Comparison of ENCODE assay signal across 8 cellular contexts in genomic region chr11:64778473-64779298, GRCh38. TPM values are rescaled to one million over a fixed set of nuclear protein-coding genes. Genes with fewer than 3 reads are reported as not detected.
DNase-seq lines count a peak whose midpoint lies in the region; ATAC-seq lines count a peak whose summit lies in the region.

TSS of gene SF1 (minus strand) at chr11:64778542. CDS start at chr11:64778392, 150 bp downstream.

- intact Hi-C loops in activated CD4-positive, alpha-beta T cell treated with anti-CD3 and anti-CD28 coated beads, Interleukin-2, amount 10 ng/mL, durations not matched to agents 24 days and 14 days (cut with micrococcal nuclease): loop anchor here (2.0 to 5.0 kb wide), 8 partner anchors 14 to 1294 kb away; partner anchors contain the start of genes ATG2A, ESRRA, FKBP2 and MEN1
- intact Hi-C loops in left colon (cut with DNase I, micrococcal nuclease): no loop called here

- no peaks in the 10 kb centered on the region for H3K27me3 ChIP-seq in BLaER1

- peaks cover 50% of the 10 kb centered on the region for H3K4me1 Mint-ChIP-seq in activated CD4-positive, alpha-beta T cell treated with anti-CD3 and anti-CD28 coated beads, Interleukin-2, amount 10 ng/mL, durations not matched to agents 24 days and 14 days

- H3K27ac ChIP-seq in BLaER1: peak within 1 kb of the TSS; percentile 100

- H4K20me1 ChIP-seq in BLaER1: peaks cover 40% of the 10 kb centered on the region

- H3K9me3 ChIP-seq in BLaER1: no peaks in the 10 kb centered on the region

- peaks cover 38% of the 10 kb centered on the region for H3K36me3 ChIP-seq in BLaER1

- peaks cover 52% of the 10 kb centered on the region for H3K4me1 ChIP-seq in BLaER1

- peak within 1 kb of the TSS; percentile 96 for H3K4me3 ChIP-seq in BLaER1

- peak within 1 kb of the TSS; percentile 100 for H3K9ac ChIP-seq in BLaER1

- H3K4me3 Mint-ChIP-seq in activated CD4-positive, alpha-beta T cell treated with anti-CD3 and anti-CD28 coated beads, Interleukin-2, amount 10 ng/mL, durations not matched to agents 24 days and 14 days: peak within 1 kb of the TSS; percentile 94

- H3K27ac Mint-ChIP-seq in activated CD4-positive, alpha-beta T cell treated with anti-CD3 and anti-CD28 coated beads, Interleukin-2, amount 10 ng/mL, durations not matched to agents 24 days and 14 days: peak within 1 kb of the TSS; percentile 98

- no peaks in the 10 kb centered on the region for H3K9me3 Mint-ChIP-seq in activated CD4-positive, alpha-beta T cell treated with anti-CD3 and anti-CD28 coated beads, Interleukin-2, amount 10 ng/mL, durations not matched to agents 24 days and 14 days

- peak; percentile 100 for DNase-seq in NCI-H526 treated with DMSO at 0.1 percent for 48 hours (lab: John Stamatoyannopoulos, UW)
- DNase-seq in activated CD4-positive, alpha-beta T cell treated with anti-CD3 and anti-CD28 coated beads, Interleukin-2, amount 10 ng/mL, durations not matched to agents 24 days and 14 days: peak; percentile 100
- DNase-seq in cortex of kidney (lab: John Stamatoyannopoulos, UW): peak; percentile 95
- peak; percentile 98 to 99 for DNase-seq in left colon
- DNase-seq in stimulated activated CD4-positive, alpha-beta T cell treated with anti-CD3 and anti-CD28 coated beads, Interleukin-1b, Interleukin-23, amount 100 ng/mL, for 48 hours: peak; percentile 100

- peak; percentile 82 for ATAC-seq in GM19324 (IDR thresholded peaks at IDR 0.05; ENCODE audit: low FRiP score, unreplicated experiment)
- ATAC-seq in HG03469 (IDR thresholded peaks at IDR 0.05; ENCODE audit: unreplicated experiment): peak; percentile 45
- ATAC-seq in left colon: peak; percentile 84

- peak within 1 kb of the TSS; percentile 100 for H3K4me2 ChIP-seq in BLaER1

- H3K36me3 Mint-ChIP-seq in activated CD4-positive, alpha-beta T cell treated with anti-CD3 and anti-CD28 coated beads, Interleukin-2, amount 10 ng/mL, durations not matched to agents 24 days and 14 days (ENCODE audit: low read depth): peaks cover 41% of the 10 kb centered on the region

- no peaks in the 10 kb centered on the region for H3K27me3 Mint-ChIP-seq in activated CD4-positive, alpha-beta T cell treated with anti-CD3 and anti-CD28 coated beads, Interleukin-2, amount 10 ng/mL, durations not matched to agents 24 days and 14 days

RNA-seq across cellular contexts. Expression of gene SF1, which starts in this region (rescaled TPM):
- total RNA-seq in activated CD4-positive, alpha-beta T cell treated with anti-CD3 and anti-CD28 coated beads, Interleukin-2, amount 10 ng/mL, durations not matched to agents 24 days and 14 days: 522 and 525 TPM in 2 replicates
- 100 to 1,000 TPM; 201 to 216 TPM for total RNA-seq in left colon

Comparison
In these comparisons a context has a peak if more than half of its experiments do, and no peak if none do; other contexts are left out.
1. Peak in every context shown above with its lines: DNase-seq, ATAC-seq, H3K4me3 ChIP-seq and H3K27ac ChIP-seq.